In the genomic region with DNA sequence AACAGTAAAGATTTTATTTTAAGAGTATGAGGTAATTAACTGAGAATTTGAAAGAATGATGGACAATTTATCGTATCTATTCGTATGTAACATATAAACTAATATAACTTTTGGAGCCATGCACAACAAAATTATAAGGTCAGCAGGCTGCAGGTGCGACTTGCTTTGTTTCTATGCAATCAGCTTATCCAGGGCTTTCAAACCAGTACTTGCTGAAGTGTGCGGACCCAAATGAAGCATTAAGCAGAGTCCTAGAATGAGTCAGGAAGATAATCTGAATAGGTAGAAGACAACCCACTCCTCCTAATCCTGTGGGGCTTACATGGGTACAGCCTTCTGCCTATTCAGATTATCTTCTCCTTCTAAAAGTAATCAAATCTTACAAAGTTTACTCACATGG, we compare ENCODE assay signal across 8 cellular contexts. TPM values are rescaled to one million over a fixed set of nuclear protein-coding genes. Genes with fewer than 3 reads are reported as not detected.
DNase-seq lines count a peak whose midpoint lies in the region; ATAC-seq, FAIRE-seq and TF ChIP-seq lines count a peak whose summit lies in the region.

No MANE protein-coding gene starts in this region.

- intact Hi-C loops in Calu3 (cut with micrococcal nuclease; ENCODE audit: unreplicated experiment), result no loop called here
- intact Hi-C loops in naive thymus-derived CD4-positive, alpha-beta T cell (cut with micrococcal nuclease), result loop anchor here (1.0 to 5.0 kb wide), 6 partner anchors 14 to 544 kb away; a partner anchor contains a TSS

- H3K27ac ChIP-seq in naive thymus-derived CD4-positive, alpha-beta T cell (ENCODE audit: low read depth, low read length), result no peak overlapping the region

- POLR2A ChIA-PET in naive thymus-derived CD4-positive, alpha-beta T cell (lab: Charles Lee), result interaction anchor here (0.6 to 2.7 kb wide), 3 partner anchors 12 to 543 kb away, joined by 3 to 13 read pairs (median 5); a partner anchor contains a TSS

- H3K27me3 ChIP-seq in MG63, result no peaks in the 10 kb centered on the region
- no peaks in the 10 kb centered on the region for H3K27me3 ChIP-seq in naive thymus-derived CD4-positive, alpha-beta T cell (ENCODE audit: control insufficient read depth in 2 of 2, insufficient read depth in 2 of 2, low read length in 2 of 2)

- DNase-seq in Calu3 (no peak), MG63 (no peak), astrocyte of the spinal cord (ENCODE audit: low read depth, low spot score) (no peak), H54 (ENCODE audit: insufficient read length, low spot score) (no peak), NCI-H748 (lab: John Stamatoyannopoulos, UW; ENCODE audit: unreplicated experiment) (no peak), NOMO-1 (lab: John Stamatoyannopoulos, UW; ENCODE audit: unreplicated experiment in 2 of 2) (no peak), amniotic stem cell (lab: John Stamatoyannopoulos, UW) (no peak)
- no peak for DNase-seq in naive thymus-derived CD4-positive, alpha-beta T cell

- H3K36me3 ChIP-seq in MG63, result no peaks in the 10 kb centered on the region; the same call in 1 of the 2 replicates
- H3K36me3 ChIP-seq in naive thymus-derived CD4-positive, alpha-beta T cell (ENCODE audit: control insufficient read depth in 2 of 3, insufficient read depth in 3 of 3, low read length in 3 of 3), result peaks cover 0 to 3% (median 0%) of the 10 kb centered on the region in 3 experiments

- peaks cover 15 to 20% of the 10 kb centered on the region in 2 donors for H3K4me1 ChIP-seq in naive thymus-derived CD4-positive, alpha-beta T cell (ENCODE audit: control insufficient read depth in 2 of 2, insufficient read depth in 2 of 2, low read length in 2 of 2)

- in situ Hi-C loops in astrocyte of the spinal cord (cut with HindIII; ENCODE audit: low sequenced_read_pairs), result no loop called here

- CTCF ChIA-PET in Calu3 (lab: Charles Lee), result interaction anchor here (1.0 kb wide), 1 partner anchor 10 kb away, joined by 7 read pairs; no protein-coding TSS in a partner anchor
- CTCF ChIA-PET in naive thymus-derived CD4-positive, alpha-beta T cell (lab: Charles Lee), result no interaction called here

- peak overlapping the region; percentile 93 for H3K4me3 Mint-ChIP-seq in Calu3 (ENCODE audit: low read depth, unreplicated experiment)
- H3K4me3 Mint-ChIP-seq in naive thymus-derived CD4-positive, alpha-beta T cell, result peak overlapping the region in 7 of 10 donors; percentile 83 to 98 (median 89)

- no peak for ATAC-seq in naive thymus-derived CD4-positive, alpha-beta T cell

- H3K27ac Mint-ChIP-seq in Calu3 (ENCODE audit: unreplicated experiment), result no peak overlapping the region
- H3K27ac Mint-ChIP-seq in naive thymus-derived CD4-positive, alpha-beta T cell, result peak overlapping the region; percentile 81 to 95 (median 92)

- FAIRE-seq in H54 (lab: Jason Lieb, UNC), result no peak

- peaks cover 16% of the 10 kb centered on the region for H3K36me3 Mint-ChIP-seq in Calu3 (ENCODE audit: insufficient read depth, unreplicated experiment)
- peaks cover 0 to 18% (median 0%) of the 10 kb centered on the region in 5 donors for H3K36me3 Mint-ChIP-seq in naive thymus-derived CD4-positive, alpha-beta T cell

- no peak for TF ChIP-seq CTCF in Calu3 (IDR thresholded peaks at IDR 0.05; ENCODE audit: unreplicated experiment)
- TF ChIP-seq CTCF in astrocyte of the spinal cord (IDR thresholded peaks at IDR 0.05; ENCODE audit: low read depth, low read length), result no peak

- peaks cover 27% of the 10 kb centered on the region for H3K4me1 Mint-ChIP-seq in Calu3 (ENCODE audit: low read depth, unreplicated experiment)
- peaks cover 11 to 51% (median 42%) of the 10 kb centered on the region in 7 donors for H3K4me1 Mint-ChIP-seq in naive thymus-derived CD4-positive, alpha-beta T cell

- no peak for TF ChIP-seq POLR2A in H54 (IDR thresholded peaks at IDR 0.05; ENCODE audit: low read depth, low read length)

- peak overlapping the region; percentile 66 for H3K4me3 ChIP-seq in MG63
- H3K4me3 ChIP-seq in astrocyte of the spinal cord (ENCODE audit: low read depth, low read length), result peak overlapping the region; percentile 73
- H3K4me3 ChIP-seq in naive thymus-derived CD4-positive, alpha-beta T cell (ENCODE audit: low read length), result peak overlapping the region; percentile 61

- no peaks in the 10 kb centered on the region for H3K27me3 Mint-ChIP-seq in Calu3 (ENCODE audit: unreplicated experiment)
- no peaks in the 10 kb centered on the region for H3K27me3 Mint-ChIP-seq in naive thymus-derived CD4-positive, alpha-beta T cell

- BruUV-seq in Calu3 (replicated peaks; lab: Mats Ljungman, UMichigan), result no TSS peak

- no peaks in the 10 kb centered on the region for H3K9me3 ChIP-seq in MG63
- H3K9me3 ChIP-seq in naive thymus-derived CD4-positive, alpha-beta T cell (ENCODE audit: control insufficient read depth in 2 of 3, low read length in 3 of 3), result no peaks in the 10 kb centered on the region

- H3K9me3 Mint-ChIP-seq in Calu3 (ENCODE audit: low read depth, unreplicated experiment), result no peaks in the 10 kb centered on the region
- H3K9me3 Mint-ChIP-seq in naive thymus-derived CD4-positive, alpha-beta T cell, result peaks cover 0 to 5% (median 0%) of the 10 kb centered on the region in 11 donors

RNA-seq across cellular contexts. Expression of a gene that starts 2.1 kb away (rescaled TPM):
- total RNA-seq in Calu3 (2022), result 96.0 and 104 TPM in 2 replicates
- total RNA-seq in MG63 (2014; rRNA removed; shearing (Covaris generic); ENCODE audit: low replicate concordance), result 34.1 and 39.9 TPM in 2 replicates
- 100 to 1,000 TPM in 1 of 5 experiments, 10 to 100 TPM in 4; 35.4 to 207 (median 38.5) TPM for total RNA-seq in naive thymus-derived CD4-positive, alpha-beta T cell
- 1 to 10 TPM; 2.7 to 7.9 TPM for polyA plus RNA-seq in naive thymus-derived CD4-positive, alpha-beta T cell

RNA-seq across cellular contexts. Expression of a gene that starts 17.3 kb away (rescaled TPM):
- 47.2 and 56.7 TPM in 2 replicates for total RNA-seq in Calu3 (2022)
- 31.7 and 49.4 TPM in 2 replicates for total RNA-seq in MG63 (2014; rRNA removed; shearing (Covaris generic); ENCODE audit: low replicate concordance)
- 10 to 100 TPM; 29.5 to 56.4 (median 36.0) TPM for total RNA-seq in naive thymus-derived CD4-positive, alpha-beta T cell
- 10 to 100 TPM in 1 of 2 donors, 1 to 10 TPM in 1; 7.7 to 12.0 TPM for polyA plus RNA-seq in naive thymus-derived CD4-positive, alpha-beta T cell
